In the genomic region with DNA sequence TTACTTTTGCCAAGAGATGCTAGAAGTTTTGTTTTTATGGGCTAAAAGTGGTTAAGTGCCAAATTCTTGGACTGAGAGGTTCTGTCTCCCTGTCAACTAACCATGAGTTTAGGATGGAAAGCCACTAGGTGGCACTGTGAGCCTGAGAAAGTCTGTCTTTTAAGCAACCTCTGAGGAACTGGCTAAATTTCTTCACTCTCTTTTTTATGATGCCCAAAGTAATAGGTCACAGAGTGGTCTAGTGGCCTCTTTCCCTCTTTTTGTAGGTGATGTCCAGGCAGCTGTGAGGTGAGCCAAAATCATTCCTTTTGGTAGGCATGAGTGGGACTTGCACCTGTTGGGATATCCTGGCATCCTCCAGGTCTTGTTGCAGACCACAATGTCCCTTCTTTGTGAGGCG, we compare ENCODE assay signal across 1 cellular context.
TF ChIP-seq lines count a peak whose summit lies in the region.

No MANE protein-coding gene starts in this region.

TF ChIP-seq in K562, 482 proteins besides CTCF, POLR2A, EP300 and RAD21 (continued from another document):
- TF ChIP-seq, protein P1, sequence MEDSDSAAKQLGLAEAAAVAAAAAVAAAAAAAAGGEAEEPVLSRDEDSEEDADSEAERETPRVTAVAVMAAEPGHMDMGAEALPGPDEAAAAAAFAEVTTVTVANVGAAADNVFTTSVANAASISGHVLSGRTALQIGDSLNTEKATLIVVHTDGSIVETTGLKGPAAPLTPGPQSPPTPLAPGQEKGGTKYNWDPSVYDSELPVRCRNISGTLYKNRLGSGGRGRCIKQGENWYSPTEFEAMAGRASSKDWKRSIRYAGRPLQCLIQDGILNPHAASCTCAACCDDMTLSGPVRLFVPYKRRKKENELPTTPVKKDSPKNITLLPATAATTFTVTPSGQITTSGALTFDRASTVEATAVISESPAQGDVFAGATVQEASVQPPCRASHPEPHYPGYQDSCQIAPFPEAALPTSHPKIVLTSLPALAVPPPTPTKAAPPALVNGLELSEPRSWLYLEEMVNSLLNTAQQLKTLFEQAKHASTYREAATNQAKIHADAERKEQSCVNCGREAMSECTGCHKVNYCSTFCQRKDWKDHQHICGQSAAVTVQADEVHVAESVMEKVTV (CRISPR knock-in tag; IDR thresholded peaks at IDR 0.05) = peak; percentile 62; the same call in 1 of the 2 replicates
- no peak for TF ChIP-seq XRCC3 (IDR thresholded peaks at IDR 0.05)
- no peak for TF ChIP-seq TAF1 (IDR thresholded peaks at IDR 0.05; ENCODE audit: control insufficient read depth, extremely low read depth, insufficient read depth, low read length, severe bottlenecking)
- no peak for TF ChIP-seq MYNN (IDR thresholded peaks at IDR 0.05)
- no peak for TF ChIP-seq MYNN (CRISPR knock-in tag; IDR thresholded peaks at IDR 0.05)
- no peak for TF ChIP-seq ZFPM2 (CRISPR knock-in tag; IDR thresholded peaks at IDR 0.05)
- TF ChIP-seq ZNF3 (CRISPR knock-in tag; IDR thresholded peaks at IDR 0.05) = no peak
- peak; percentile 27 for TF ChIP-seq TBP (optimal IDR thresholded peaks at IDR 0.05; ENCODE audit: low read depth, low read length)
- no peak for TF ChIP-seq CXXC5 (CRISPR knock-in tag; IDR thresholded peaks at IDR 0.05)
- no peak for TF ChIP-seq NONO (IDR thresholded peaks at IDR 0.05; ENCODE audit: low read depth in 2 of 2, low read length in 1 of 2)
- no peak for TF ChIP-seq ARHGAP35 (IDR thresholded peaks at IDR 0.05; ENCODE audit: partially characterized antibody)
- no peak for TF ChIP-seq NCOA2 (IDR thresholded peaks at IDR 0.05; ENCODE audit: partially characterized antibody in 2 of 2)
- TF ChIP-seq RBM25 (IDR thresholded peaks at IDR 0.05; ENCODE audit: low read depth, low read length, severe bottlenecking) = no peak
- TF ChIP-seq GATAD2A (IDR thresholded peaks at IDR 0.05) = no peak
- TF ChIP-seq SMC3 (conservative IDR thresholded peaks at IDR 0.05; ENCODE audit: insufficient read depth, low read depth, low read length) = peak; percentile 64
- TF ChIP-seq CC2D1A (IDR thresholded peaks at IDR 0.05) = peak; percentile 24; the same call in 1 of the 2 replicates
- TF ChIP-seq, protein P2, sequence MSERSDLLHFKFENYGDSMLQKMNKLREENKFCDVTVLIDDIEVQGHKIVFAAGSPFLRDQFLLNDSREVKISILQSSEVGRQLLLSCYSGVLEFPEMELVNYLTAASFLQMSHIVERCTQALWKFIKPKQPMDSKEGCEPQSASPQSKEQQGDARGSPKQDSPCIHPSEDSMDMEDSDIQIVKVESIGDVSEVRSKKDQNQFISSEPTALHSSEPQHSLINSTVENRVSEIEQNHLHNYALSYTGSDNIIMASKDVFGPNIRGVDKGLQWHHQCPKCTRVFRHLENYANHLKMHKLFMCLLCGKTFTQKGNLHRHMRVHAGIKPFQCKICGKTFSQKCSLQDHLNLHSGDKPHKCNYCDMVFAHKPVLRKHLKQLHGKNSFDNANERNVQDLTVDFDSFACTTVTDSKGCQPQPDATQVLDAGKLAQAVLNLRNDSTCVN (CRISPR knock-in tag; IDR thresholded peaks at IDR 0.05) = 0 out of 2 replicates have a peak, but pooled peaks have one; percentile 41
- no peak for TF ChIP-seq CEBPG (CRISPR knock-in tag; IDR thresholded peaks at IDR 0.05)
- TF ChIP-seq CEBPG (tag; conservative IDR thresholded peaks at IDR 0.05 in 1 of 2, IDR thresholded peaks at IDR 0.05 in 1 of 2) = peak; percentile 33 to 48; a peak in 2 of 4 replicates
- TF ChIP-seq SAP30 (IDR thresholded peaks at IDR 0.05; ENCODE audit: borderline replicate concordance, insufficient read depth, low read depth, low read length, poor library complexity, severe bottlenecking) = no peak
- no peak for TF ChIP-seq ZNF445 (CRISPR knock-in tag; IDR thresholded peaks at IDR 0.05; ENCODE audit: low read depth)
- TF ChIP-seq, protein P3, sequence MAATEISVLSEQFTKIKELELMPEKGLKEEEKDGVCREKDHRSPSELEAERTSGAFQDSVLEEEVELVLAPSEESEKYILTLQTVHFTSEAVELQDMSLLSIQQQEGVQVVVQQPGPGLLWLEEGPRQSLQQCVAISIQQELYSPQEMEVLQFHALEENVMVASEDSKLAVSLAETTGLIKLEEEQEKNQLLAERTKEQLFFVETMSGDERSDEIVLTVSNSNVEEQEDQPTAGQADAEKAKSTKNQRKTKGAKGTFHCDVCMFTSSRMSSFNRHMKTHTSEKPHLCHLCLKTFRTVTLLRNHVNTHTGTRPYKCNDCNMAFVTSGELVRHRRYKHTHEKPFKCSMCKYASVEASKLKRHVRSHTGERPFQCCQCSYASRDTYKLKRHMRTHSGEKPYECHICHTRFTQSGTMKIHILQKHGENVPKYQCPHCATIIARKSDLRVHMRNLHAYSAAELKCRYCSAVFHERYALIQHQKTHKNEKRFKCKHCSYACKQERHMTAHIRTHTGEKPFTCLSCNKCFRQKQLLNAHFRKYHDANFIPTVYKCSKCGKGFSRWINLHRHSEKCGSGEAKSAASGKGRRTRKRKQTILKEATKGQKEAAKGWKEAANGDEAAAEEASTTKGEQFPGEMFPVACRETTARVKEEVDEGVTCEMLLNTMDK (IDR thresholded peaks at IDR 0.05; ENCODE audit: borderline replicate concordance, insufficient read depth, low read depth, low read length, poor library complexity, severe bottlenecking) = peak; percentile 32
- no peak for TF ChIP-seq ZNF551 (CRISPR knock-in tag; IDR thresholded peaks at IDR 0.05)
- TF ChIP-seq ZNF707 (CRISPR knock-in tag; conservative IDR thresholded peaks at IDR 0.05) = no peak
- no peak for TF ChIP-seq SRSF7 (optimal IDR thresholded peaks at IDR 0.05; ENCODE audit: low read depth, low read length)
- peak; percentile 53; the same call in 1 of the 2 replicates for TF ChIP-seq STAG1 (CRISPR knock-in tag; IDR thresholded peaks at IDR 0.05; ENCODE audit: borderline replicate concordance)
- no peak for TF ChIP-seq JUND (IDR thresholded peaks at IDR 0.05; ENCODE audit: borderline replicate concordance, low read depth, low read length)
- no peak for TF ChIP-seq JUND (tag; IDR thresholded peaks at IDR 0.05; ENCODE audit: borderline replicate concordance, low read depth, low read length)
- 0 out of 4 replicates have a peak, but pooled peaks of 1 of the 2 experiments have one; percentile 19 for TF ChIP-seq MAZ (CRISPR knock-in tag; conservative IDR thresholded peaks at IDR 0.05 in 1 of 2, IDR thresholded peaks at IDR 0.05 in 1 of 2)
